In the genomic region with DNA sequence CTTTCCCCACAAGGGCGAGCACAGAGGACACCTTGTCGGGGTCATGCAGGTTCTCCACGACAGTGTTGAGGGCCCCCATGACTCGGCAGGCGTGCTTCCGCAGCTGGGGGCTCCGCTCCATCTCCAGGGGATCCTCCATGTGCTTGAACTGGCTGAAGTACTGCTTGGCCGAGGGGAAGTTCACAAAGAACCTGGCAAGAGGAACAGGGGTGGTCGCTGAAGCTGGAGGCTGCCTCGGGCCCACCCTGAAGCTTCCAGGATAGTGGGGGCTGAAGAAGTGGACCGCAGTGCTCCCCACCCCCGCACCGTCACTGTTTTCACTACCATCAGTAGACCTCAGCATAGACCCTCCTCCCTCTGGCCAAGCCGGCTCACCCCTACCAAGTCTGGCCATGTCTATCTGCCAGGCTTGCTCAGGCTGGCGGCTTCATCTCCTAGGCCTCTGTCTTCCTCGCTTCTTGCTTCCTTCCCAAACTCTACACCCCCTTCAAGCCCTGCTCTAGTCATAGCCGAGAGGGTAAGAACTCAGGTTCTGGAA, we compare ENCODE assay signal across 11 cellular contexts. TPM values are rescaled to one million over a fixed set of nuclear protein-coding genes. Genes with fewer than 3 reads are reported as not detected.
A peak's percentile ranks its signal among the peaks of the same experiment; 100 is the strongest.
DNase-seq lines count a peak whose midpoint lies in the region; ATAC-seq and TF ChIP-seq lines count a peak whose summit lies in the region.
"Had no signal": no experiment of that assay in that cellular context is flagged by ENCODE, and none has a peak within 500 bp of the region (broad histone marks: within the 10 kb centered on the region; RNA-seq: fewer than 3 reads in every experiment).

No MANE protein-coding gene starts in this region.

- peaks cover 0 to 13% of the 10 kb centered on the region in 2 donors for H3K27me3 Mint-ChIP-seq in natural killer cell (ENCODE audit: low read depth in 2 of 2)
- peaks cover 0 to 3% of the 10 kb centered on the region in 2 donors for H3K27me3 Mint-ChIP-seq in natural killer cell treated with Interleukin-12 subunit alpha and Interleukin-12 subunit beta and Interleukin-15 and Interleukin-18, amount 100 ng/mL, for 72 hours

- H3K36me3 ChIP-seq in heart right ventricle (no peaks in the 10 kb centered on the region), parathyroid adenoma (ENCODE audit: control insufficient read depth, insufficient read depth, low read length) (no peaks in the 10 kb centered on the region), vagina (no peaks in the 10 kb centered on the region)

- H3K27me3 ChIP-seq in heart right ventricle (peaks cover 0 to 6% (median 0%) of the 10 kb centered on the region in 7 donors), parathyroid adenoma (ENCODE audit: control insufficient read depth, insufficient read depth, low read length) (no peaks in the 10 kb centered on the region), vagina (no peaks in the 10 kb centered on the region)

- no peak overlapping the region for H3K4me2 ChIP-seq in parathyroid adenoma (ENCODE audit: low read length)

- no peaks in the 10 kb centered on the region for H3K9me3 ChIP-seq in heart right ventricle
- no peaks in the 10 kb centered on the region for H3K9me3 ChIP-seq in parathyroid adenoma (ENCODE audit: control insufficient read depth, low read length)
- H3K9me3 ChIP-seq in vagina: no peaks in the 10 kb centered on the region

- H3K9ac ChIP-seq in parathyroid adenoma: no peak overlapping the region

- no peak for DNase-seq in natural killer cell
- no peak for DNase-seq in natural killer cell treated with Interleukin-12 subunit alpha and Interleukin-12 subunit beta and Interleukin-15 and Interleukin-18, amount 100 ng/mL, for 72 hours (ENCODE audit: low spot score)
- no peak for DNase-seq in heart right ventricle
- DNase-seq in vagina (ENCODE audit: extremely low spot score in 2 of 2): no peak
- no peak for DNase-seq in DMS 273 (lab: John Stamatoyannopoulos, UW; ENCODE audit: unreplicated experiment)
- DNase-seq in erythroblast (lab: John Stamatoyannopoulos, UW): no peak
- DNase-seq: activated CD4-positive, alpha-beta memory T cell treated with anti-CD3 and anti-CD28 coated beads for 36 hours; central memory CD4-positive, alpha-beta T cell; NCI-H2171 had no signal

- no peaks in the 10 kb centered on the region for H3K36me3 Mint-ChIP-seq in natural killer cell
- H3K36me3 Mint-ChIP-seq in natural killer cell treated with Interleukin-12 subunit alpha and Interleukin-12 subunit beta and Interleukin-15 and Interleukin-18, amount 100 ng/mL, for 72 hours: no peaks in the 10 kb centered on the region
- H3K36me3 Mint-ChIP-seq: activated CD4-positive, alpha-beta memory T cell treated with anti-CD3 and anti-CD28 coated beads for 36 hours had no signal

- peaks cover 11 to 25% of the 10 kb centered on the region in 2 donors for H3K4me1 Mint-ChIP-seq in natural killer cell
- H3K4me1 Mint-ChIP-seq in natural killer cell treated with Interleukin-12 subunit alpha and Interleukin-12 subunit beta and Interleukin-15 and Interleukin-18, amount 100 ng/mL, for 72 hours (ENCODE audit: low read depth in 2 of 2): peaks cover 16 to 19% of the 10 kb centered on the region in 2 donors

- TF ChIP-seq POLR2A in vagina (IDR thresholded peaks at IDR 0.05) (no peak), erythroblast (IDR thresholded peaks at IDR 0.05; ENCODE audit: low read length) (no peak)

- TF ChIP-seq CTCF in natural killer cell (IDR thresholded peaks at IDR 0.05): no peak
- no peak for TF ChIP-seq CTCF in heart right ventricle (IDR thresholded peaks at IDR 0.05)
- TF ChIP-seq CTCF in parathyroid adenoma (IDR thresholded peaks at IDR 0.05): no peak
- no peak for TF ChIP-seq CTCF in vagina (IDR thresholded peaks at IDR 0.05)

- intact Hi-C loops in natural killer cell (cut with micrococcal nuclease): no loop called here
- intact Hi-C loops in heart right ventricle (cut with DNase I): no loop called here
- intact Hi-C loops in vagina (cut with DNase I): loop anchor here (10.0 kb wide), 1 partner anchor 183 kb away; a partner anchor contains a TSS

- peak overlapping the region; percentile 93 to 99 (median 96) for H3K27ac ChIP-seq in heart right ventricle
- H3K27ac ChIP-seq in parathyroid adenoma: peak overlapping the region; percentile 81
- peak overlapping the region; percentile 96 for H3K27ac ChIP-seq in vagina

- 73 to 81% methylated on average over 17 of the region's 17 CpGs for WGBS in heart right ventricle, 2 donors

- H3K9me3 Mint-ChIP-seq in natural killer cell: no peaks in the 10 kb centered on the region
- H3K9me3 Mint-ChIP-seq in natural killer cell treated with Interleukin-12 subunit alpha and Interleukin-12 subunit beta and Interleukin-15 and Interleukin-18, amount 100 ng/mL, for 72 hours: no peaks in the 10 kb centered on the region
- H3K9me3 Mint-ChIP-seq: activated CD4-positive, alpha-beta memory T cell treated with anti-CD3 and anti-CD28 coated beads for 36 hours had no signal

- H3K4me3 Mint-ChIP-seq in natural killer cell: peak overlapping the region; percentile 36
- H3K4me3 Mint-ChIP-seq in natural killer cell treated with Interleukin-12 subunit alpha and Interleukin-12 subunit beta and Interleukin-15 and Interleukin-18, amount 100 ng/mL, for 72 hours: no peak overlapping the region
- H3K4me3 Mint-ChIP-seq: activated CD4-positive, alpha-beta memory T cell treated with anti-CD3 and anti-CD28 coated beads for 36 hours had no signal

- no peak overlapping the region for H2AFZ ChIP-seq in parathyroid adenoma

- peak overlapping the region in 1 of 10 donors; percentile 25 for H3K4me3 ChIP-seq in heart right ventricle
- H3K4me3 ChIP-seq in parathyroid adenoma (ENCODE audit: low read depth, low read length): no peak overlapping the region
- H3K4me3 ChIP-seq in vagina: no peak overlapping the region

- H3K27ac Mint-ChIP-seq in natural killer cell: peak overlapping the region in 1 of 2 donors; percentile 44
- H3K27ac Mint-ChIP-seq in natural killer cell treated with Interleukin-12 subunit alpha and Interleukin-12 subunit beta and Interleukin-15 and Interleukin-18, amount 100 ng/mL, for 72 hours: peak overlapping the region in 1 of 2 donors; percentile 78
- H3K27ac Mint-ChIP-seq: activated CD4-positive, alpha-beta memory T cell treated with anti-CD3 and anti-CD28 coated beads for 36 hours had no signal

- no peaks in the 10 kb centered on the region for H3K79me2 ChIP-seq in parathyroid adenoma

- H3K4me1 ChIP-seq in heart right ventricle: peaks cover 39 to 83% (median 60%) of the 10 kb centered on the region in 9 donors
- H3K4me1 ChIP-seq in parathyroid adenoma: peaks cover 2% of the 10 kb centered on the region
- peaks cover 88% of the 10 kb centered on the region for H3K4me1 ChIP-seq in vagina

- ATAC-seq in natural killer cell (no peak), heart right ventricle (no peak), GM18520 (IDR thresholded peaks at IDR 0.05; ENCODE audit: unreplicated experiment) (no peak)
- ATAC-seq in natural killer cell treated with Interleukin-12 subunit alpha and Interleukin-12 subunit beta and Interleukin-15 and Interleukin-18, amount 100 ng/mL, for 72 hours: no peak

RNA-seq across cellular contexts. Expression of a gene that starts 5.9 kb away (rescaled TPM):
- total RNA-seq in natural killer cell: under 1 TPM; 0.12 to 0.33 (median 0.16) TPM
- 1 to 10 TPM; 1.0 to 2.9 TPM for total RNA-seq in natural killer cell treated with Interleukin-12 subunit alpha and Interleukin-12 subunit beta and Interleukin-15 and Interleukin-18, amount 100 ng/mL, for 72 hours
- total RNA-seq in heart right ventricle: 10 to 100 TPM in 9 of 10 donors, 1 to 10 TPM in 1; 9.3 to 50.5 (median 17.9) TPM
- 10 to 100 TPM; 36.0 to 57.7 TPM for polyA plus RNA-seq in heart right ventricle
- total RNA-seq in vagina: 30.0 TPM
- total RNA-seq: activated CD4-positive, alpha-beta memory T cell treated with anti-CD3 and anti-CD28 coated beads for 36 hours had no signal

RNA-seq across cellular contexts. Expression of a gene that starts 8.3 kb away (rescaled TPM):
- total RNA-seq in natural killer cell (1 to 10 TPM in 1 of 3 donors, under 1 TPM in 2; 0.77 to 1.1 (median 0.82) TPM), heart right ventricle (1 to 10 TPM; 1.5 to 5.4 (median 2.4) TPM), vagina (21.4 TPM)
- under 1 TPM in 1 of 2 donors, not detected in 1; 0.78 TPM for total RNA-seq in natural killer cell treated with Interleukin-12 subunit alpha and Interleukin-12 subunit beta and Interleukin-15 and Interleukin-18, amount 100 ng/mL, for 72 hours
- polyA plus RNA-seq in heart right ventricle: 10 to 100 TPM in 1 of 2 donors, 1 to 10 TPM in 1; 3.7 to 17.3 TPM
- total RNA-seq: activated CD4-positive, alpha-beta memory T cell treated with anti-CD3 and anti-CD28 coated beads for 36 hours had no signal

RNA-seq across cellular contexts. Expression of a gene that starts 30.3 kb away (rescaled TPM):
- total RNA-seq in natural killer cell: 100 to 1,000 TPM; 194 to 233 (median 202) TPM
- total RNA-seq in natural killer cell treated with Interleukin-12 subunit alpha and Interleukin-12 subunit beta and Interleukin-15 and Interleukin-18, amount 100 ng/mL, for 72 hours: 100 to 1,000 TPM; 156 to 234 TPM
- 10 to 100 TPM in 4 of 10 donors, 1 to 10 TPM in 6; 6.5 to 33.1 (median 7.7) TPM for total RNA-seq in heart right ventricle
- polyA plus RNA-seq in heart right ventricle: 10 to 100 TPM; 13.5 to 27.0 TPM
- total RNA-seq in vagina: 34.6 TPM

RNA-seq across cellular contexts. Expression of a gene that starts 54.1 kb away (rescaled TPM):
- total RNA-seq in natural killer cell (under 1 TPM in 1 of 3 donors, not detected in 2; 0.65 TPM), heart right ventricle (1 to 10 TPM; 3.7 to 8.4 (median 6.1) TPM), vagina (24.8 TPM)
- total RNA-seq in natural killer cell treated with Interleukin-12 subunit alpha and Interleukin-12 subunit beta and Interleukin-15 and Interleukin-18, amount 100 ng/mL, for 72 hours: under 1 TPM in 1 of 2 donors, not detected in 1; 0.62 TPM
- polyA plus RNA-seq in heart right ventricle: 1 to 10 TPM; 1.5 to 4.5 TPM
